In the genomic region with DNA sequence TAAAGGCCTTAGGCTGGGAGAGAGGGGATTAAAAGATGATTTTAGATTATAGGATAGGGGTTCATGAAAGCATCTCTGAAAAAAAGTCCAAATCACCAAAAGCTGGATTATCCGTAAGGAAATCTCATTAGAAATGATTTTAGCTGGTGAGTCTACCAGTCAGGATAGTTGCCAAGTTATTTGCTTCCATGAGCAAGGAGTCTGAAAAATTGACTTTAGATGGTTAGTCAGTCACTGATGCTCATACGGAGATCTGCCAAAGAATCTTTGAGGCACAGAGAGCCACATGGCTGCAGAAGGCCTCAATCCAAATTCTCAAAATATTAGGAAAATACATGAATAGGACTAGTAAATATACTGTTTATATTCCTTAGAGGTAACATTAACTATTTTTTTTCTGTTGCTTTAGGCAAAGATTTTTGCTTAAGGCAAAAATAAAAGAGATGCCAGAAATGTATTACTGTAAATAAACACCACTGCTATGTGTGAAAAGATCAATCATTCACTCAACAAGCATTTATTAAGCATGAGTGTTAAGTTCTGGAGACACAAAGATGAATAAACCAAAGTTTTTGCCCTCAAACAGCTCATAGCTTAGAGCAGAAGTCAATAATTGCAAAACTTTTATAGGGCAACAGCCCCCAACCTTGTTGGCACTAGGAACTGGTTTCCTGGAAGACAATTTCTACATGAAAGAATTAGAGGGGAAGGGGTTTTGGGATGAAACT, we compare ENCODE assay signal across 16 cellular contexts.
DNase-seq lines count a peak whose midpoint lies in the region; ATAC-seq and TF ChIP-seq lines count a peak whose summit lies in the region.
"Had no signal": no experiment of that assay in that cellular context is flagged by ENCODE, and none has a peak within 500 bp of the region (broad histone marks: within the 10 kb centered on the region; RNA-seq: fewer than 3 reads in every experiment).

No MANE protein-coding gene starts in this region.

- peak; percentile 37 for DNase-seq in ELR (ENCODE audit: low read depth)
- peak; percentile 38 to 83 for DNase-seq in NCI-H446 (lab: John Stamatoyannopoulos, UW)
- peak; percentile 48 to 74 for DNase-seq in fibroblast of lung (ENCODE audit: low read depth in 2 of 2)
- no peak for DNase-seq in SKM-1 (lab: John Stamatoyannopoulos, UW; ENCODE audit: unreplicated experiment)
- DNase-seq in mucosa of gallbladder (ENCODE audit: low spot score) = no peak
- DNase-seq in left cardiac atrium = no peak
- DNase-seq: Calu3; CD4-positive, CD25-positive, alpha-beta regulatory T cell; DND-41; H7; MV-4-11; NCI-H1417 treated with DMSO at 0.1 percent for 48 hours; NCI-H2029 treated with DMSO at 0.1 percent for 48 hours; NCI-H524; RPMI8226 had no signal

- no peak overlapping the region for H3K4me3 ChIP-seq in fibroblast of lung (replicated peaks in 1 of 4; ENCODE audit: control extremely low read depth in 1 of 4, insufficient read depth in 1 of 4, low read depth in 3 of 4, low read length in 4 of 4)

- no peaks in the 10 kb centered on the region for H4K20me1 ChIP-seq in fibroblast of lung (ENCODE audit: control insufficient read depth, extremely low read depth, insufficient read depth, low read length)

- no peaks in the 10 kb centered on the region for H3K36me3 ChIP-seq in fibroblast of lung (ENCODE audit: control insufficient read depth, insufficient read depth, low read length)

- no peak overlapping the region for H3K9ac ChIP-seq in fibroblast of lung (ENCODE audit: insufficient read depth, low read length)

- H3K9me3 ChIP-seq in fibroblast of lung (ENCODE audit: control insufficient read depth, insufficient read depth, low read depth, low read length) = no peaks in the 10 kb centered on the region

- H2AFZ ChIP-seq in fibroblast of lung (ENCODE audit: low read length) = no peak overlapping the region

- no peak overlapping the region for H3K4me2 ChIP-seq in fibroblast of lung (ENCODE audit: extremely low read depth, insufficient read depth, low read length)

- H3K27me3 ChIP-seq in fibroblast of lung (ENCODE audit: control insufficient read depth, insufficient read depth, low read length) = no peaks in the 10 kb centered on the region

- H3K79me2 ChIP-seq in fibroblast of lung (ENCODE audit: control insufficient read depth, insufficient read depth, low read length) = no peaks in the 10 kb centered on the region

- peaks cover 3% of the 10 kb centered on the region for H3K4me1 ChIP-seq in fibroblast of lung (ENCODE audit: control insufficient read depth, extremely low read depth, insufficient read depth, low read length)

- no peak for TF ChIP-seq CTCF in fibroblast of lung (conservative IDR thresholded peaks at IDR 0.05 in 1 of 2, IDR thresholded peaks at IDR 0.05 in 1 of 2; ENCODE audit: low read depth in 1 of 2, low read length in 2 of 2)

- ATAC-seq in left cardiac atrium (no peak), GM21390 (IDR thresholded peaks at IDR 0.05; ENCODE audit: unreplicated experiment) (no peak)

- intact Hi-C loops in left cardiac atrium (cut with DNase I) = no loop called here

- no peak overlapping the region for H3K27ac ChIP-seq in fibroblast of lung (ENCODE audit: insufficient read depth, low read length)

Comparison
In these comparisons a context has a peak if more than half of its experiments do, and no peak if none do; other contexts are left out.
1. DNase-seq: peak in ELR (single experiment), NCI-H446 (2 of 2) and fibroblast of lung (2 of 2); none in SKM-1 (single experiment), mucosa of gallbladder (single experiment) and left cardiac atrium (single experiment).